In genomic region chr10:35641430-35642015, GRCh38 we compare ENCODE assay signal across 8 cellular contexts. TPM values are rescaled to one million over a fixed set of nuclear protein-coding genes. Genes with fewer than 3 reads are reported as not detected.
A peak's percentile ranks its signal among the peaks of the same experiment; 100 is the strongest.
DNase-seq lines count a peak whose midpoint lies in the region; ATAC-seq and TF ChIP-seq lines count a peak whose summit lies in the region.

No MANE protein-coding gene starts in this region.

- no CpG with 5 or more reads among the region's 79 CpGs for WGBS in gastroesophageal sphincter (ENCODE audit: low coverage in 1 of 2), 2 donors

- intact Hi-C loops in activated CD4-positive, alpha-beta memory T cell treated with anti-CD3 and anti-CD28 coated beads for 36 hours (cut with micrococcal nuclease): loop anchor here (2.0 to 10.0 kb wide), 4 partner anchors 271 to 647 kb away; partner anchors contain the start of genes CCNY and CREM

- H3K36me3 Mint-ChIP-seq in activated CD4-positive, alpha-beta memory T cell treated with anti-CD3 and anti-CD28 coated beads for 36 hours: no peaks in the 10 kb centered on the region

- H3K27ac ChIP-seq in gastroesophageal sphincter (peak overlapping the region; percentile 64 to 97 (median 84)), parathyroid adenoma (peak overlapping the region; percentile 73)

- ATAC-seq in GM19372 (IDR thresholded peaks at IDR 0.05; ENCODE audit: low read depth, unreplicated experiment) (peak; percentile 23), HG03280 (IDR thresholded peaks at IDR 0.05; ENCODE audit: unreplicated experiment) (peak; percentile 30), gastroesophageal sphincter (peak; percentile 13)

- CTCF ChIA-PET in activated CD4-positive, alpha-beta memory T cell treated with anti-CD3 and anti-CD28 coated beads for 36 hours (lab: Charles Lee): no interaction called here

- H3K4me2 ChIP-seq in parathyroid adenoma (ENCODE audit: low read length): peak overlapping the region; percentile 61

- H3K9me3 ChIP-seq in gastroesophageal sphincter (no peaks in the 10 kb centered on the region), parathyroid adenoma (ENCODE audit: control insufficient read depth, low read length) (no peaks in the 10 kb centered on the region)

- H3K27ac Mint-ChIP-seq in activated CD4-positive, alpha-beta memory T cell treated with anti-CD3 and anti-CD28 coated beads for 36 hours: no peak overlapping the region

- TF ChIP-seq CTCF in gastroesophageal sphincter (IDR thresholded peaks at IDR 0.05): no peak
- no peak for TF ChIP-seq CTCF in parathyroid adenoma (IDR thresholded peaks at IDR 0.05)

- peaks cover 27% of the 10 kb centered on the region for H3K4me1 Mint-ChIP-seq in activated CD4-positive, alpha-beta memory T cell treated with anti-CD3 and anti-CD28 coated beads for 36 hours (ENCODE audit: low read depth)

- no peaks in the 10 kb centered on the region for H3K36me3 ChIP-seq in gastroesophageal sphincter
- H3K36me3 ChIP-seq in parathyroid adenoma (ENCODE audit: control insufficient read depth, insufficient read depth, low read length): no peaks in the 10 kb centered on the region

- peak overlapping the region; percentile 78 for H2AFZ ChIP-seq in parathyroid adenoma

- no peak for TF ChIP-seq POLR2A in gastroesophageal sphincter (IDR thresholded peaks at IDR 0.05)

- no peaks in the 10 kb centered on the region for H3K27me3 ChIP-seq in gastroesophageal sphincter
- H3K27me3 ChIP-seq in parathyroid adenoma (ENCODE audit: control insufficient read depth, insufficient read depth, low read length): no peaks in the 10 kb centered on the region

- TF ChIP-seq EP300 in gastroesophageal sphincter (IDR thresholded peaks at IDR 0.05): no peak

- POLR2A ChIA-PET in activated CD4-positive, alpha-beta memory T cell treated with anti-CD3 and anti-CD28 coated beads for 36 hours (lab: Charles Lee): no interaction called here

- no peaks in the 10 kb centered on the region for H3K79me2 ChIP-seq in parathyroid adenoma

- H3K4me3 Mint-ChIP-seq in activated CD4-positive, alpha-beta memory T cell treated with anti-CD3 and anti-CD28 coated beads for 36 hours: peak overlapping the region; percentile 70

- peak overlapping the region; percentile 61 to 65 for H3K4me3 ChIP-seq in gastroesophageal sphincter
- H3K4me3 ChIP-seq in parathyroid adenoma (ENCODE audit: low read depth, low read length): peak overlapping the region; percentile 52

- peak; percentile 58 for DNase-seq in D341Med (ENCODE audit: low spot score)
- peak; percentile 18 for DNase-seq in activated CD4-positive, alpha-beta memory T cell treated with anti-CD3 and anti-CD28 coated beads for 36 hours
- DNase-seq in NK-92 (lab: John Stamatoyannopoulos, UW; ENCODE audit: unreplicated experiment): no peak
- no peak for DNase-seq in NCI-H2171 (lab: John Stamatoyannopoulos, UW)

- H3K4me1 ChIP-seq in gastroesophageal sphincter (peaks cover 0 to 60% (median 8%) of the 10 kb centered on the region in 3 donors), parathyroid adenoma (peaks cover 4% of the 10 kb centered on the region)

- peak overlapping the region; percentile 5 for H3K9ac ChIP-seq in parathyroid adenoma

- H3K9me3 Mint-ChIP-seq in activated CD4-positive, alpha-beta memory T cell treated with anti-CD3 and anti-CD28 coated beads for 36 hours: no peaks in the 10 kb centered on the region

- H3K27me3 Mint-ChIP-seq in activated CD4-positive, alpha-beta memory T cell treated with anti-CD3 and anti-CD28 coated beads for 36 hours: peaks cover 37% of the 10 kb centered on the region

RNA-seq across cellular contexts. Expression of gene FZD8, which starts 0.6 kb away (rescaled TPM):
- total RNA-seq in activated CD4-positive, alpha-beta memory T cell treated with anti-CD3 and anti-CD28 coated beads for 36 hours: under 1 TPM; 0.31 to 0.45 TPM
- total RNA-seq in gastroesophageal sphincter: 10 to 100 TPM in 1 of 4 donors, 1 to 10 TPM in 3; 5.3 to 11.8 (median 8.7) TPM

RNA-seq across cellular contexts. Expression of gene GJD4, which starts 36.4 kb away (rescaled TPM):
- not detected for total RNA-seq in activated CD4-positive, alpha-beta memory T cell treated with anti-CD3 and anti-CD28 coated beads for 36 hours
- not detected for total RNA-seq in gastroesophageal sphincter

Comparison
In these comparisons a context has a peak if more than half of its experiments do, and no peak if none do; other contexts are left out.
1. DNase-seq: peak in D341Med (single experiment) and activated CD4-positive, alpha-beta memory T cell treated with anti-CD3 and anti-CD28 coated beads for 36 hours (single experiment); none in NK-92 (single experiment) and NCI-H2171 (single experiment).
2. RNA of gene FZD8, which starts 0.6 kb away (total RNA-seq): 5.3 to 11.8 TPM in gastroesophageal sphincter; 0.31 to 0.45 TPM in activated CD4-positive, alpha-beta memory T cell treated with anti-CD3 and anti-CD28 coated beads for 36 hours; every median in the first group is over 4 times any median in the second.
3. Peak in every context shown above with its lines, with median percentiles within 50 percentile points of each other: ATAC-seq.